Comparison of ENCODE assay signal across 1 cellular context in genomic region chr7:43869018-43869897, GRCh38.
TF ChIP-seq lines count a peak whose summit lies in the region.

MRPS24 (minus strand) TSS chr7:43869517; CDS start chr7:43869495, 22 bp downstream.

TF ChIP-seq in HCT116, 20 proteins besides CTCF, POLR2A, EP300 and RAD21 (continued from another document):
- TF ChIP-seq, protein P1, sequence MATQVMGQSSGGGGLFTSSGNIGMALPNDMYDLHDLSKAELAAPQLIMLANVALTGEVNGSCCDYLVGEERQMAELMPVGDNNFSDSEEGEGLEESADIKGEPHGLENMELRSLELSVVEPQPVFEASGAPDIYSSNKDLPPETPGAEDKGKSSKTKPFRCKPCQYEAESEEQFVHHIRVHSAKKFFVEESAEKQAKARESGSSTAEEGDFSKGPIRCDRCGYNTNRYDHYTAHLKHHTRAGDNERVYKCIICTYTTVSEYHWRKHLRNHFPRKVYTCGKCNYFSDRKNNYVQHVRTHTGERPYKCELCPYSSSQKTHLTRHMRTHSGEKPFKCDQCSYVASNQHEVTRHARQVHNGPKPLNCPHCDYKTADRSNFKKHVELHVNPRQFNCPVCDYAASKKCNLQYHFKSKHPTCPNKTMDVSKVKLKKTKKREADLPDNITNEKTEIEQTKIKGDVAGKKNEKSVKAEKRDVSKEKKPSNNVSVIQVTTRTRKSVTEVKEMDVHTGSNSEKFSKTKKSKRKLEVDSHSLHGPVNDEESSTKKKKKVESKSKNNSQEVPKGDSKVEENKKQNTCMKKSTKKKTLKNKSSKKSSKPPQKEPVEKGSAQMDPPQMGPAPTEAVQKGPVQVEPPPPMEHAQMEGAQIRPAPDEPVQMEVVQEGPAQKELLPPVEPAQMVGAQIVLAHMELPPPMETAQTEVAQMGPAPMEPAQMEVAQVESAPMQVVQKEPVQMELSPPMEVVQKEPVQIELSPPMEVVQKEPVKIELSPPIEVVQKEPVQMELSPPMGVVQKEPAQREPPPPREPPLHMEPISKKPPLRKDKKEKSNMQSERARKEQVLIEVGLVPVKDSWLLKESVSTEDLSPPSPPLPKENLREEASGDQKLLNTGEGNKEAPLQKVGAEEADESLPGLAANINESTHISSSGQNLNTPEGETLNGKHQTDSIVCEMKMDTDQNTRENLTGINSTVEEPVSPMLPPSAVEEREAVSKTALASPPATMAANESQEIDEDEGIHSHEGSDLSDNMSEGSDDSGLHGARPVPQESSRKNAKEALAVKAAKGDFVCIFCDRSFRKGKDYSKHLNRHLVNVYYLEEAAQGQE (IDR thresholded peaks at IDR 0.05; ENCODE audit: low read depth) = no peak
- TF ChIP-seq CBX3 (IDR thresholded peaks at IDR 0.05; ENCODE audit: low read depth) = peak; percentile 45; the same call in 1 of the 2 replicates
- TF ChIP-seq ELF1 (IDR thresholded peaks at IDR 0.05; ENCODE audit: borderline replicate concordance, low read depth) = no peak
- TF ChIP-seq EZH2phosphoT487 (IDR thresholded peaks at IDR 0.05; ENCODE audit: borderline replicate concordance) = no peak
- peak; percentile 62 for TF ChIP-seq TCF7L2 (IDR thresholded peaks at IDR 0.05; ENCODE audit: borderline replicate concordance, extremely low read depth, insufficient read depth, insufficient read length)
- no peak for TF ChIP-seq ZBTB33 (IDR thresholded peaks at IDR 0.05; ENCODE audit: extremely low read depth, insufficient replicate concordance, low read length)
- TF ChIP-seq, protein P2, sequence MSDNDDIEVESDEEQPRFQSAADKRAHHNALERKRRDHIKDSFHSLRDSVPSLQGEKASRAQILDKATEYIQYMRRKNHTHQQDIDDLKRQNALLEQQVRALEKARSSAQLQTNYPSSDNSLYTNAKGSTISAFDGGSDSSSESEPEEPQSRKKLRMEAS (IDR thresholded peaks at IDR 0.05) = peak; percentile 85
- TF ChIP-seq EZH2 (IDR thresholded peaks at IDR 0.05) = no peak
- peak; percentile 54 for TF ChIP-seq ZFX (IDR thresholded peaks at IDR 0.05)
- TF ChIP-seq EGR1 (IDR thresholded peaks at IDR 0.05; ENCODE audit: low read depth) = peak; percentile 75
- TF ChIP-seq POLR2AphosphoS5 (IDR thresholded peaks at IDR 0.05; ENCODE audit: low read depth, low read length) = peak; percentile 99
- peak; percentile 76 for TF ChIP-seq JUND (IDR thresholded peaks at IDR 0.05)
- TF ChIP-seq, protein P3, sequence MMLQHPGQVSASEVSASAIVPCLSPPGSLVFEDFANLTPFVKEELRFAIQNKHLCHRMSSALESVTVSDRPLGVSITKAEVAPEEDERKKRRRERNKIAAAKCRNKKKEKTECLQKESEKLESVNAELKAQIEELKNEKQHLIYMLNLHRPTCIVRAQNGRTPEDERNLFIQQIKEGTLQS (IDR thresholded peaks at IDR 0.05) = no peak
- TF ChIP-seq YY1 (IDR thresholded peaks at IDR 0.05; ENCODE audit: extremely low read depth, insufficient replicate concordance, low read depth, low read length) = peak; percentile 99
